ENCODE assay signal across 13 cellular contexts in genomic region chr1:30600706-30601105, GRCh38.
"Had no signal": no experiment of that assay in that cellular context is flagged by ENCODE, and none has a peak within 500 bp of the region (broad histone marks: within the 10 kb centered on the region; RNA-seq: fewer than 3 reads in every experiment).

No MANE protein-coding gene starts in this region.

- H3K27ac ChIP-seq: ascending aorta, breast epithelium, esophagus squamous epithelium, lower lobe of right lung, pancreas, sigmoid colon, spleen had no signal

- H3K9me3 ChIP-seq: ascending aorta, breast epithelium, esophagus squamous epithelium, lower lobe of right lung, pancreas, sigmoid colon, spleen had no signal

- H3K27me3 ChIP-seq: ascending aorta, breast epithelium, pancreas had no signal

- FAIRE-seq: pancreas had no signal

- H3K36me3 ChIP-seq: ascending aorta, breast epithelium, esophagus squamous epithelium, lower lobe of right lung, pancreas, sigmoid colon, spleen had no signal

- H3K4me1 ChIP-seq: ascending aorta, breast epithelium, esophagus squamous epithelium, lower lobe of right lung, pancreas, sigmoid colon, spleen had no signal

- H3K4me3 ChIP-seq: ascending aorta, breast epithelium, esophagus squamous epithelium, lower lobe of right lung, pancreas, sigmoid colon, spleen had no signal

- ATAC-seq: activated naive CD8-positive, alpha-beta T cell treated with anti-CD3 and anti-CD28 coated beads, Interleukin-2, amount 50 U/mL, for 24 hours; left colon; lower lobe of right lung; pancreas; stimulated activated naive CD8-positive, alpha-beta T cell treated with anti-CD3 and anti-CD28 coated beads, Interleukin-15, amount 100 ng/mL, for 72 hours had no signal

- DNase-seq: activated naive CD4-positive, alpha-beta T cell; activated naive CD8-positive, alpha-beta T cell treated with anti-CD3 and anti-CD28 coated beads, Interleukin-2, amount 50 U/mL, for 24 hours; activated T-cell treated with anti-CD3 and anti-CD28 coated beads for 4 hours; esophagus squamous epithelium; left colon; lower lobe of right lung; midbrain; pancreas; sigmoid colon; spleen; stimulated activated naive CD8-positive, alpha-beta T cell treated with anti-CD3 and anti-CD28 coated beads, Interleukin-15, amount 100 ng/mL, for 72 hours had no signal
